10 cellular contexts compared by ENCODE assay signal in the genomic region with DNA sequence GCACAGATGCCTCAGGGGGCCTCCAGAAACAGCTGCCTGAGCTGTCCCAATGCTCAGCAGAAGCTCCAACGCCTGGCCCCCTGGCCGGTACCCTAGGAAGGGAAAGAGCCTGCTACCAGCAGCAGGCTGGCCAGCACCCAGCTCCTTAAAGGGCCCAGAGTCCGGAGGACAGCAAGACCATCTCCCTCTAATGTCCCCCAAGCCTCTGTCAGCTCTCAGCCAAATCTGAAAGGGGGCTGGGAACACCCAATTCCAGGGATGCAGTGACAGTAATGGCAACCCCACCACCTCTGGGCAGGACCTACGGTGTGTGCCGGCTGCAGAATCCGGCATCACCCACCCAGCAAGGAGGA. TPM values are rescaled to one million over a fixed set of nuclear protein-coding genes. Genes with fewer than 3 reads are reported as not detected.
A peak's percentile ranks its signal among the peaks of the same experiment; 100 is the strongest.
DNase-seq lines count a peak whose midpoint lies in the region; ATAC-seq and TF ChIP-seq lines count a peak whose summit lies in the region.
"Had no signal": no experiment of that assay in that cellular context is flagged by ENCODE, and none has a peak within 500 bp of the region (broad histone marks: within the 10 kb centered on the region; RNA-seq: fewer than 3 reads in every experiment).

No MANE protein-coding gene starts in this region.

- no peak for TF ChIP-seq EP300 in sigmoid colon (IDR thresholded peaks at IDR 0.05)

- peaks cover 51% of the 10 kb centered on the region for H3K4me1 ChIP-seq in OCI-LY3 (ENCODE audit: low read length)
- peaks cover 56 to 66% of the 10 kb centered on the region in 2 donors for H3K4me1 ChIP-seq in duodenal mucosa (ENCODE audit: control insufficient read depth in 1 of 2, insufficient read depth in 2 of 2, low read length in 2 of 2)
- peaks cover 4 to 76% (median 40%) of the 10 kb centered on the region in 4 donors for H3K4me1 ChIP-seq in sigmoid colon

- H3K4me2 ChIP-seq in OCI-LY3 (ENCODE audit: low read length) = peak overlapping the region; percentile 100

- H4K20me1 ChIP-seq in OCI-LY3 (ENCODE audit: insufficient read depth, low read length) = peaks cover 62% of the 10 kb centered on the region

- H3K4me3 ChIP-seq in GM08714 (ENCODE audit: low read length) = peak overlapping the region; percentile 92; the same call in 1 of the 2 replicates
- H3K4me3 ChIP-seq in OCI-LY3 (ENCODE audit: low read length) = peak overlapping the region; percentile 97
- H3K4me3 ChIP-seq in duodenal mucosa (ENCODE audit: low read depth in 1 of 2, low read length in 2 of 2) = peak overlapping the region; percentile 62 to 93
- H3K4me3 ChIP-seq in sigmoid colon = peak overlapping the region in 3 of 4 donors; percentile 6 to 30 (median 24)

- 45 to 79% methylated on average over 6 of the region's 6 CpGs for WGBS in sigmoid colon, 2 donors

- DNase-seq in sigmoid colon = no peak
- no peak for DNase-seq in NCI-H748 treated with DMSO at 0.1 percent for 48 hours (lab: John Stamatoyannopoulos, UW)
- no peak for DNase-seq in NCI-H446 (lab: John Stamatoyannopoulos, UW)
- DNase-seq: foreskin melanocyte had no signal

- H3K27me3 ChIP-seq in OCI-LY3 (ENCODE audit: low read depth, low read length) = no peaks in the 10 kb centered on the region
- H3K27me3 ChIP-seq in duodenal mucosa (ENCODE audit: control insufficient read depth in 1 of 2, insufficient read depth in 2 of 2, low read length in 2 of 2) = no peaks in the 10 kb centered on the region
- H3K27me3 ChIP-seq in sigmoid colon = no peaks in the 10 kb centered on the region

- H3K27ac ChIP-seq in OCI-LY3 (ENCODE audit: low read length) = peak overlapping the region; percentile 99
- peak overlapping the region; percentile 64 for H3K27ac ChIP-seq in duodenal mucosa (ENCODE audit: low read depth, low read length)
- peak overlapping the region; percentile 14 to 66 (median 30) for H3K27ac ChIP-seq in sigmoid colon

- TF ChIP-seq POLR2A in sigmoid colon (IDR thresholded peaks at IDR 0.05) = no peak

- H3K79me2 ChIP-seq in OCI-LY3 (ENCODE audit: low read length) = peaks cover 96% of the 10 kb centered on the region

- H3K9ac ChIP-seq in OCI-LY3 (ENCODE audit: low read length) = peak overlapping the region; percentile 99
- peak overlapping the region; percentile 55 to 64 for H3K9ac ChIP-seq in duodenal mucosa (ENCODE audit: low read depth in 1 of 2, low read length in 2 of 2)

- TF ChIP-seq CTCF in OCI-LY3 (IDR thresholded peaks at IDR 0.05; ENCODE audit: low read depth, low read length) = no peak
- TF ChIP-seq CTCF in sigmoid colon (IDR thresholded peaks at IDR 0.05) = no peak

- peaks cover 66% of the 10 kb centered on the region for H3K36me3 ChIP-seq in OCI-LY3 (replicated peaks; ENCODE audit: low read depth, low read length)
- peaks cover 4 to 9% of the 10 kb centered on the region in 2 donors for H3K36me3 ChIP-seq in duodenal mucosa (ENCODE audit: control insufficient read depth in 1 of 2, insufficient read depth in 2 of 2, low read length in 2 of 2)
- H3K36me3 ChIP-seq in sigmoid colon = no peaks in the 10 kb centered on the region

- H2AFZ ChIP-seq in OCI-LY3 (ENCODE audit: low read depth, low read length) = no peak overlapping the region

- H3K9me3 ChIP-seq in OCI-LY3 (ENCODE audit: insufficient read depth, low read length) (no peaks in the 10 kb centered on the region), duodenal mucosa (ENCODE audit: control insufficient read depth in 1 of 2, low read length in 2 of 2) (no peaks in the 10 kb centered on the region), sigmoid colon (no peaks in the 10 kb centered on the region)

- ATAC-seq in HG03135 (IDR thresholded peaks at IDR 0.05; ENCODE audit: unreplicated experiment) (no peak), GM21786 (IDR thresholded peaks at IDR 0.05; ENCODE audit: unreplicated experiment) (no peak)
- ATAC-seq: Panc1 had no signal

- intact Hi-C loops in sigmoid colon (cut with DNase I) = no loop called here

RNA-seq across cellular contexts. Expression of a gene that starts 4.2 kb away (rescaled TPM):
- total RNA-seq in sigmoid colon = 10 to 100 TPM; 17.1 to 46.8 (median 24.9) TPM
- 10 to 100 TPM; 19.8 to 78.1 (median 22.9) TPM for polyA plus RNA-seq in sigmoid colon

RNA-seq across cellular contexts. Expression of a gene that starts 25.3 kb away (rescaled TPM):
- 10 to 100 TPM; 19.7 to 30.5 (median 23.8) TPM for total RNA-seq in sigmoid colon
- polyA plus RNA-seq in sigmoid colon = 10 to 100 TPM; 31.8 to 62.7 (median 32.4) TPM

RNA-seq across cellular contexts. Expression of a gene that starts 26.0 kb away (rescaled TPM):
- 1 to 10 TPM; 1.1 to 3.6 (median 1.8) TPM for total RNA-seq in sigmoid colon
- polyA plus RNA-seq in sigmoid colon = 1 to 10 TPM in 2 of 3 donors, under 1 TPM in 1; 0.69 to 7.9 (median 1.8) TPM

RNA-seq across cellular contexts. Expression of a gene that starts 29.2 kb away (rescaled TPM):
- 10 to 100 TPM in 2 of 4 donors, 1 to 10 TPM in 2; 3.9 to 20.6 (median 10.8) TPM for total RNA-seq in sigmoid colon
- 1 to 10 TPM in 2 of 3 donors, not detected in 1; 2.9 to 4.2 TPM for polyA plus RNA-seq in sigmoid colon

RNA-seq across cellular contexts. Expression of a gene that starts 45.3 kb away (rescaled TPM):
- 1 to 10 TPM in 3 of 4 donors, under 1 TPM in 1; 0.95 to 4.3 (median 2.0) TPM for total RNA-seq in sigmoid colon
- 10 to 100 TPM; 31.2 to 61.3 (median 33.3) TPM for polyA plus RNA-seq in sigmoid colon

Comparison
In these comparisons a context has a peak if more than half of its experiments do, and no peak if none do; other contexts are left out.
1. H3K4me3 ChIP-seq: peak in every context shown above with its lines; median percentile 97 in OCI-LY3; 92 in GM08714; 78 in duodenal mucosa; 24 in sigmoid colon.
2. H3K27ac ChIP-seq: peak in every context shown above with its lines; median percentile 99 in OCI-LY3; 64 in duodenal mucosa; 30 in sigmoid colon.